ENCODE assay signal across 8 cellular contexts in genomic region chr1:224205438-224205840, GRCh38. TPM values are rescaled to one million over a fixed set of nuclear protein-coding genes. Genes with fewer than 3 reads are reported as not detected.
DNase-seq lines count a peak whose midpoint lies in the region; ATAC-seq lines count a peak whose summit lies in the region.

No MANE protein-coding gene starts in this region.

- DNase-seq in CD8-positive, alpha-beta memory T cell = peak in 1 of 5 donors; percentile 10
- DNase-seq in T-cell (peak in 8 of 34 experiments; percentile 5 to 30 (median 20)), epithelial cell of prostate (ENCODE audit: low read depth, low spot score) (peak; percentile 69), skeletal muscle cell (ENCODE audit: low read depth) (peak; percentile 81), NCI-H1092 (lab: John Stamatoyannopoulos, UW) (no peak)
- DNase-seq in effector CD8-positive, alpha-beta T cell (lab: John Stamatoyannopoulos, UW) = no peak

- peak overlapping the region; percentile 13 to 75 (median 57) for H3K4me3 Mint-ChIP-seq in CD8-positive, alpha-beta memory T cell
- peak overlapping the region in 2 of 3 donors; percentile 15 to 41 for H3K4me3 Mint-ChIP-seq in T-cell

- H3K27ac ChIP-seq in CD8-positive, alpha-beta memory T cell (ENCODE audit: low read depth, low read length) = no peak overlapping the region
- H3K27ac ChIP-seq in epithelial cell of prostate = peak overlapping the region; percentile 60

- CTCF ChIA-PET in CD8-positive, alpha-beta memory T cell (lab: Charles Lee) = no interaction called here
- CTCF ChIA-PET in T-cell (lab: Charles Lee) = no interaction called here

- H3K27me3 ChIP-seq in CD8-positive, alpha-beta memory T cell (ENCODE audit: insufficient read depth, low read length, poor library complexity, severe bottlenecking) = no peaks in the 10 kb centered on the region

- no peaks in the 10 kb centered on the region for H3K9me3 Mint-ChIP-seq in CD8-positive, alpha-beta memory T cell
- no peaks in the 10 kb centered on the region for H3K9me3 Mint-ChIP-seq in T-cell

- peaks cover 10 to 13% (median 12%) of the 10 kb centered on the region in 3 donors for H3K4me1 Mint-ChIP-seq in CD8-positive, alpha-beta memory T cell
- peaks cover 9 to 15% (median 15%) of the 10 kb centered on the region in 3 donors for H3K4me1 Mint-ChIP-seq in T-cell

- H3K27me3 Mint-ChIP-seq in CD8-positive, alpha-beta memory T cell = no peaks in the 10 kb centered on the region
- no peaks in the 10 kb centered on the region for H3K27me3 Mint-ChIP-seq in T-cell

- peak overlapping the region in 7 of 8 donors; percentile 35 to 79 (median 70) for H3K27ac Mint-ChIP-seq in CD8-positive, alpha-beta memory T cell
- no peak overlapping the region for H3K27ac Mint-ChIP-seq in T-cell

- POLR2A ChIA-PET in CD8-positive, alpha-beta memory T cell (lab: Charles Lee) = no interaction called here
- POLR2A ChIA-PET in T-cell (lab: Charles Lee) = interaction anchor here in 1 of 2 donors (0.6 kb wide), 1 partner anchor 38 kb away, joined by 5 read pairs; no protein-coding TSS in a partner anchor

- H3K9me3 ChIP-seq in CD8-positive, alpha-beta memory T cell (ENCODE audit: low read length) = no peaks in the 10 kb centered on the region

- H3K36me3 ChIP-seq in CD8-positive, alpha-beta memory T cell (ENCODE audit: insufficient read depth, low read length) = no peaks in the 10 kb centered on the region

- ATAC-seq in HG02884 (IDR thresholded peaks at IDR 0.05; ENCODE audit: unreplicated experiment) (peak; percentile 41), T-cell (replicated peaks in 1 of 4) (peak in 3 of 4 experiments; percentile 60 to 72 (median 65)), HG02973 (IDR thresholded peaks at IDR 0.05; ENCODE audit: unreplicated experiment) (no peak)

- no peak overlapping the region for H3K4me3 ChIP-seq in CD8-positive, alpha-beta memory T cell (ENCODE audit: low read length)
- peak overlapping the region; percentile 5 for H3K4me3 ChIP-seq in skeletal muscle cell (ENCODE audit: low read depth, low read length)

- H3K4me1 ChIP-seq in CD8-positive, alpha-beta memory T cell (ENCODE audit: insufficient read depth, low read length) = peaks cover 10% of the 10 kb centered on the region

- H3K36me3 Mint-ChIP-seq in CD8-positive, alpha-beta memory T cell = no peaks in the 10 kb centered on the region
- H3K36me3 Mint-ChIP-seq in T-cell = peaks cover 4% of the 10 kb centered on the region

RNA-seq across cellular contexts. Expression of gene DEGS1, which starts 22.4 kb away (rescaled TPM):
- 10 to 100 TPM; 46.4 to 46.9 TPM for total RNA-seq in CD8-positive, alpha-beta memory T cell
- 111 TPM for polyA plus RNA-seq in CD8-positive, alpha-beta memory T cell
- total RNA-seq in T-cell = 10 to 100 TPM; 40.0 to 52.3 (median 44.4) TPM

Comparison
In these comparisons a context has a peak if more than half of its experiments do, and no peak if none do; other contexts are left out.
1. DNase-seq: peak in epithelial cell of prostate (single experiment) and skeletal muscle cell (single experiment); none in effector CD8-positive, alpha-beta T cell (single experiment) and NCI-H1092 (single experiment).
2. H3K27ac Mint-ChIP-seq: peak in CD8-positive, alpha-beta memory T cell (7 of 8); none in T-cell (0 of 2).